ENCODE assay signal across 19 cellular contexts in genomic region chr18:75123113-75123512, GRCh38.
DNase-seq lines count a peak whose midpoint lies in the region; ATAC-seq and TF ChIP-seq lines count a peak whose summit lies in the region.
"Had no signal": no experiment of that assay in that cellular context is flagged by ENCODE, and none has a peak within 500 bp of the region (broad histone marks: within the 10 kb centered on the region; RNA-seq: fewer than 3 reads in every experiment).

No MANE protein-coding gene starts in this region.

- peak; percentile 26 for DNase-seq in activated CD8-positive, alpha-beta memory T cell treated with anti-CD3 and anti-CD28 coated beads, Interleukin-2, amount 50 U/mL, for 48 hours
- no peak for DNase-seq in activated CD8-positive, alpha-beta memory T cell treated with anti-CD3 and anti-CD28 coated beads, Interleukin-2, amount 10 ng/mL, durations not matched to agents 7 days and 5 days
- DNase-seq in NCI-H69 (lab: John Stamatoyannopoulos, UW), result peak; percentile 63
- peak; percentile 74 for DNase-seq in osteocyte (ENCODE audit: extremely low spot score, unreplicated experiment)
- no peak for DNase-seq in kidney glomerular epithelial cell (lab: John Stamatoyannopoulos, UW)
- no peak for DNase-seq in NCI-H526 treated with DMSO at 0.1 percent for 48 hours (lab: John Stamatoyannopoulos, UW)
- DNase-seq: CD8-positive, alpha-beta memory T cell; DMS79 treated with DMSO at 0.1 percent for 48 hours; MV-4-11; NCI-H1417 treated with DMSO at 0.1 percent for 48 hours; NCI-H2029 treated with DMSO at 0.1 percent for 48 hours; NCI-H2227 treated with DMSO at 0.1 percent for 48 hours; NCI-H526; OCI-M1; SHP77 treated with DMSO at 0.1 percent for 48 hours; T-cell had no signal

- peaks cover 3% of the 10 kb centered on the region for H3K4me1 Mint-ChIP-seq in activated CD8-positive, alpha-beta memory T cell treated with anti-CD3 and anti-CD28 coated beads, Interleukin-2, amount 10 ng/mL, durations not matched to agents 7 days and 5 days
- peaks cover 8% of the 10 kb centered on the region for H3K4me1 Mint-ChIP-seq in osteocyte (ENCODE audit: unreplicated experiment)

- no peak for TF ChIP-seq CTCF in osteocyte (IDR thresholded peaks at IDR 0.05)

- no peak overlapping the region for H3K27ac Mint-ChIP-seq in activated CD8-positive, alpha-beta memory T cell treated with anti-CD3 and anti-CD28 coated beads, Interleukin-2, amount 10 ng/mL, durations not matched to agents 7 days and 5 days
- no peak overlapping the region for H3K27ac Mint-ChIP-seq in osteocyte (ENCODE audit: unreplicated experiment)
- H3K27ac Mint-ChIP-seq: T-cell had no signal

- CTCF ChIA-PET in activated CD8-positive, alpha-beta memory T cell treated with anti-CD3 and anti-CD28 coated beads, Interleukin-2, amount 10 ng/mL, durations not matched to agents 7 days and 5 days (lab: Charles Lee), result no interaction called here

- ATAC-seq in activated CD8-positive, alpha-beta memory T cell treated with anti-CD3 and anti-CD28 coated beads, Interleukin-2, amount 10 ng/mL, durations not matched to agents 7 days and 5 days, result no peak
- no peak for ATAC-seq in HG03439 (IDR thresholded peaks at IDR 0.05; ENCODE audit: unreplicated experiment)
- ATAC-seq: A549, SK-N-SH treated with all-trans-retinoic acid at 6 μM for 48 hours, T-cell had no signal

- no peaks in the 10 kb centered on the region for H3K27me3 Mint-ChIP-seq in activated CD8-positive, alpha-beta memory T cell treated with anti-CD3 and anti-CD28 coated beads, Interleukin-2, amount 10 ng/mL, durations not matched to agents 7 days and 5 days
- H3K27me3 Mint-ChIP-seq in osteocyte (ENCODE audit: unreplicated experiment), result peaks cover 3% of the 10 kb centered on the region

- no peak overlapping the region for H3K4me3 Mint-ChIP-seq in activated CD8-positive, alpha-beta memory T cell treated with anti-CD3 and anti-CD28 coated beads, Interleukin-2, amount 10 ng/mL, durations not matched to agents 7 days and 5 days
- no peak overlapping the region for H3K4me3 Mint-ChIP-seq in osteocyte (ENCODE audit: unreplicated experiment)
- H3K4me3 Mint-ChIP-seq: CD8-positive, alpha-beta memory T cell; T-cell had no signal

- no peaks in the 10 kb centered on the region for H3K9me3 Mint-ChIP-seq in activated CD8-positive, alpha-beta memory T cell treated with anti-CD3 and anti-CD28 coated beads, Interleukin-2, amount 10 ng/mL, durations not matched to agents 7 days and 5 days (ENCODE audit: low read depth)
- H3K9me3 Mint-ChIP-seq in osteocyte (ENCODE audit: unreplicated experiment), result no peaks in the 10 kb centered on the region
- H3K9me3 Mint-ChIP-seq: CD8-positive, alpha-beta memory T cell; T-cell had no signal

- no peaks in the 10 kb centered on the region for H3K36me3 Mint-ChIP-seq in activated CD8-positive, alpha-beta memory T cell treated with anti-CD3 and anti-CD28 coated beads, Interleukin-2, amount 10 ng/mL, durations not matched to agents 7 days and 5 days
- no peaks in the 10 kb centered on the region for H3K36me3 Mint-ChIP-seq in osteocyte (ENCODE audit: unreplicated experiment)
- H3K36me3 Mint-ChIP-seq: CD8-positive, alpha-beta memory T cell; T-cell had no signal

Comparison
In these comparisons a context has a peak if more than half of its experiments do, and no peak if none do; other contexts are left out.
1. DNase-seq: peak in activated CD8-positive, alpha-beta memory T cell treated with anti-CD3 and anti-CD28 coated beads, Interleukin-2, amount 50 U/mL, for 48 hours (single experiment), NCI-H69 (single experiment) and osteocyte (single experiment); none in activated CD8-positive, alpha-beta memory T cell treated with anti-CD3 and anti-CD28 coated beads, Interleukin-2, amount 10 ng/mL, durations not matched to agents 7 days and 5 days (single experiment), kidney glomerular epithelial cell (single experiment) and NCI-H526 treated with DMSO at 0.1 percent for 48 hours (single experiment).